ENCODE assay signal across 2 cellular contexts in the genomic region with DNA sequence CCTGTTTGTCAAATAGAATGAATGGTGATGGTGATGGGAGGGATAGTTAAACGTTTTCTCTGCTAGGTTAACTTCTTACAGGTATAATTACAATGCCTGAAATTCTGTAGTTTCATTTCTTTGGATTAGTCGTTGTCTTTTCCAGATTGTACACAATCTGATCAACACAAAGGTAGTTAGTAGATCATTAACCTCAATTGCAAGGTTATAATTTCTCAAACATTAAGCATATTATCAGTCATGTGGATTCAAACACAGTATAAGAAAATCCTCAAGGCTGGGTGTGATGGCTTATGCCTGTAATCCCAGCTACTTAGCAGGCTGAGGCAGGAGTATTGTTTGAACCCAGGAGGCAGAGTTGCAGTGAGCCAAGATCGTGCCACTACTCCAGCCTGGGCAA.
TF ChIP-seq lines count a peak whose summit lies in the region.

No MANE protein-coding gene starts in this region.

TF ChIP-seq in H1, 55 proteins besides CTCF, POLR2A, EP300 and RAD21:
- TF ChIP-seq TEAD4 (IDR thresholded peaks at IDR 0.05; ENCODE audit: low read depth, low read length) = no peak
- no peak for TF ChIP-seq ZNF274 (IDR thresholded peaks at IDR 0.05; ENCODE audit: borderline replicate concordance, extremely low read depth, low read length)
- TF ChIP-seq TAF7 (optimal IDR thresholded peaks at IDR 0.05; ENCODE audit: borderline replicate concordance, low read depth, low read length) = no peak
- no peak for TF ChIP-seq BACH1 (IDR thresholded peaks at IDR 0.05; ENCODE audit: low read length)
- no peak for TF ChIP-seq POU5F1 (IDR thresholded peaks at IDR 0.05; ENCODE audit: low read depth, low read length)
- TF ChIP-seq SIX5 (IDR thresholded peaks at IDR 0.05; ENCODE audit: low read depth, low read length) = no peak
- TF ChIP-seq, protein P1, sequence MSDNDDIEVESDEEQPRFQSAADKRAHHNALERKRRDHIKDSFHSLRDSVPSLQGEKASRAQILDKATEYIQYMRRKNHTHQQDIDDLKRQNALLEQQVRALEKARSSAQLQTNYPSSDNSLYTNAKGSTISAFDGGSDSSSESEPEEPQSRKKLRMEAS (IDR thresholded peaks at IDR 0.05) = no peak

TF ChIP-seq in HEK293T, 16 proteins besides CTCF, POLR2A, EP300 and RAD21:
- TF ChIP-seq NFRKB (IDR thresholded peaks at IDR 0.05) = no peak
- TF ChIP-seq ZNF384 (IDR thresholded peaks at IDR 0.05) = no peak
- no peak for TF ChIP-seq SP1 (IDR thresholded peaks at IDR 0.05)
- TF ChIP-seq, protein P2, sequence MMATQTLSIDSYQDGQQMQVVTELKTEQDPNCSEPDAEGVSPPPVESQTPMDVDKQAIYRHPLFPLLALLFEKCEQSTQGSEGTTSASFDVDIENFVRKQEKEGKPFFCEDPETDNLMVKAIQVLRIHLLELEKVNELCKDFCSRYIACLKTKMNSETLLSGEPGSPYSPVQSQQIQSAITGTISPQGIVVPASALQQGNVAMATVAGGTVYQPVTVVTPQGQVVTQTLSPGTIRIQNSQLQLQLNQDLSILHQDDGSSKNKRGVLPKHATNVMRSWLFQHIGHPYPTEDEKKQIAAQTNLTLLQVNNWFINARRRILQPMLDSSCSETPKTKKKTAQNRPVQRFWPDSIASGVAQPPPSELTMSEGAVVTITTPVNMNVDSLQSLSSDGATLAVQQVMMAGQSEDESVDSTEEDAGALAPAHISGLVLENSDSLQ (IDR thresholded peaks at IDR 0.05) = no peak
- no peak for TF ChIP-seq L3MBTL2 (conservative IDR thresholded peaks at IDR 0.05)
- TF ChIP-seq BHLHE40 (IDR thresholded peaks at IDR 0.05; ENCODE audit: borderline replicate concordance) = no peak
- TF ChIP-seq ARNT (IDR thresholded peaks at IDR 0.05) = no peak
- no peak for TF ChIP-seq FOXK2 (IDR thresholded peaks at IDR 0.05)
- TF ChIP-seq TARDBP (IDR thresholded peaks at IDR 0.05) = no peak
- no peak for TF ChIP-seq CTBP1 (IDR thresholded peaks at IDR 0.05; ENCODE audit: borderline replicate concordance)
- TF ChIP-seq SUZ12 (IDR thresholded peaks at IDR 0.05) = no peak
